ENCODE assay signal across 1 cellular context in genomic region chr16:69399361-69399760, GRCh38.
TF ChIP-seq lines count a peak whose summit lies in the region.

No MANE protein-coding gene starts in this region.

TF ChIP-seq in K562, 482 proteins besides CTCF, POLR2A, EP300 and RAD21:
- TF ChIP-seq BDP1 (IDR thresholded peaks at IDR 0.05; ENCODE audit: insufficient read depth, insufficient read length), result no peak
- 0 out of 2 replicates have a peak, but pooled peaks have one; percentile 32 for TF ChIP-seq ZNF592 (IDR thresholded peaks at IDR 0.05)
- no peak for TF ChIP-seq RCOR1 (IDR thresholded peaks at IDR 0.05; ENCODE audit: borderline replicate concordance in 1 of 2, low read depth in 2 of 2, low read length in 2 of 2)
- no peak for TF ChIP-seq SMARCA5 (IDR thresholded peaks at IDR 0.05)
- TF ChIP-seq PTRF (tag; IDR thresholded peaks at IDR 0.05), result no peak
- no peak for TF ChIP-seq PHF20 (IDR thresholded peaks at IDR 0.05; ENCODE audit: partially characterized antibody)
- TF ChIP-seq USF2 (CRISPR knock-in tag; IDR thresholded peaks at IDR 0.05), result peak; percentile 81
- peak; percentile 81 for TF ChIP-seq USF1 (CRISPR knock-in tag; IDR thresholded peaks at IDR 0.05)
- peak; percentile 55; the same call in 1 of the 2 replicates for TF ChIP-seq RAD51 (IDR thresholded peaks at IDR 0.05; ENCODE audit: borderline replicate concordance, low read depth)
- TF ChIP-seq NONO (IDR thresholded peaks at IDR 0.05; ENCODE audit: low read depth in 2 of 2, low read length in 1 of 2), result no peak
- no peak for TF ChIP-seq TRIM24 (IDR thresholded peaks at IDR 0.05)
- no peak for TF ChIP-seq HIVEP1 (CRISPR knock-in tag; IDR thresholded peaks at IDR 0.05)
- TF ChIP-seq ZNF395 (CRISPR knock-in tag; IDR thresholded peaks at IDR 0.05), result 0 out of 2 replicates have a peak, but pooled peaks have one; percentile 11
- peak in 2 of 3 experiments; percentile 20 to 47 for TF ChIP-seq YY1 (IDR thresholded peaks at IDR 0.05; ENCODE audit: borderline replicate concordance in 1 of 3, control insufficient read depth in 1 of 3, extremely low read depth in 1 of 3, insufficient read depth in 3 of 3, insufficient read length in 1 of 3, insufficient replicate concordance in 2 of 3, low read depth in 1 of 3, low read length in 2 of 3)
- no peak for TF ChIP-seq ZNF695 (CRISPR knock-in tag; IDR thresholded peaks at IDR 0.05)
- TF ChIP-seq SRSF9 (IDR thresholded peaks at IDR 0.05; ENCODE audit: borderline replicate concordance, low read depth, low read length), result no peak
- TF ChIP-seq ZBTB7A (IDR thresholded peaks at IDR 0.05; ENCODE audit: borderline replicate concordance, control insufficient read depth, low read depth, low read length), result no peak
- TF ChIP-seq POU5F1 (IDR thresholded peaks at IDR 0.05; ENCODE audit: borderline replicate concordance, low read depth, low read length, partially characterized antibody), result no peak
- TF ChIP-seq EGR1 (conservative IDR thresholded peaks at IDR 0.05), result no peak
- TF ChIP-seq RERE (CRISPR knock-in tag; IDR thresholded peaks at IDR 0.05; ENCODE audit: borderline replicate concordance), result no peak
- TF ChIP-seq PRDM10 (IDR thresholded peaks at IDR 0.05; ENCODE audit: partially characterized antibody), result peak; percentile 76
- no peak for TF ChIP-seq ZBTB5 (IDR thresholded peaks at IDR 0.05)
- TF ChIP-seq CBFA2T3 (IDR thresholded peaks at IDR 0.05), result 0 out of 2 replicates have a peak, but pooled peaks have one; percentile 5
- TF ChIP-seq HDAC3 (IDR thresholded peaks at IDR 0.05; ENCODE audit: borderline replicate concordance, partially characterized antibody), result no peak
